Comparison of ENCODE assay signal across 1 cellular context in the genomic region with DNA sequence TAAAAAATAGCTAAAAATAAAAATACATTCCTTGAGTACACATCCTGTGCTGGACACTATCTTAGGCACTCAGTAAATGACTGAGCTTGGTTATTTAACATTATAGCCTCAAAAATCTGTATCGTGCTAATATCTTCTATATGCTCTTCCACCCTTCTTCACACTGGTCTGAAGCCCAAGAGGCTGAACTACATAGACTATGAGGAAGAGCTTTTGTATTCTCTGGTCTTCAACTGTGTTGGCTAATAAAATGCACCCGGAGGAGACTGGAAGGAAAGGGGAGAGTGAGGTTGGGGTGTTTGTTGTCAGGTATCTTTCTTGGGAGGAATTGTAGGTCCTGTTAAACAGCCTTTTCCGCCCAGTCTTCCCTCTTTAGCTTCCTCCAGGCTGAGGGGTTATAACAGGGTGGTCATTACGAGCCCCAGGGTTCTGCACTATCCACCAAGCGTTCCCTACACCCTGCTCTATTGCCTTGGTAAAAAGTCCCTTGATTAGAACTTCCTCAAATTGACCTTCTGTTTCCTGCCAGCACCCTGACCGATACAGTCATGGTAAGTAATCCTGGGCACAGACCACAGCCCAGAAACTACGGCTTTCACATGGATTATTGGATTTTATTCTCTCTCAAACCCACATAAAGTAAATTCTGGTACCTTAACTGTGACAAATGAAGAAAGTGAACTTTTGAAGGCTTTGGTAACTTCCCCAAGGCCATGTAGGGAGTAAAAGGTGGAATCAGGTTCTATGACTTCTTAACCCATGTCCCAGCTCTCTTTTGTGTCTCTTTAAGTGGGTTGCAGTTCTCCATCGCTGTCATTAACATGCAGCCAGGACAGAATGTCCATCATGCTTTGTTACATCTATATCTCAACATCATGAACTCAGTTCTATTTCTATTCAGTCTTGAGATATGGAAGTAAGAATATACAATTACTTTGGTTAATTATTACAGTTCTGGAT.
TF ChIP-seq lines count a peak whose summit lies in the region.

No MANE protein-coding gene starts in this region.

TF ChIP-seq in GM12878, 131 proteins besides CTCF, POLR2A, EP300 and RAD21 (continued from another document):
- TF ChIP-seq JUND (IDR thresholded peaks at IDR 0.05; ENCODE audit: low read depth, low read length), result no peak
- peak; percentile 64; the same call in 1 of the 2 replicates for TF ChIP-seq EED (IDR thresholded peaks at IDR 0.05; ENCODE audit: low read depth)
